Comparison of ENCODE assay signal across 1 cellular context in the genomic region with DNA sequence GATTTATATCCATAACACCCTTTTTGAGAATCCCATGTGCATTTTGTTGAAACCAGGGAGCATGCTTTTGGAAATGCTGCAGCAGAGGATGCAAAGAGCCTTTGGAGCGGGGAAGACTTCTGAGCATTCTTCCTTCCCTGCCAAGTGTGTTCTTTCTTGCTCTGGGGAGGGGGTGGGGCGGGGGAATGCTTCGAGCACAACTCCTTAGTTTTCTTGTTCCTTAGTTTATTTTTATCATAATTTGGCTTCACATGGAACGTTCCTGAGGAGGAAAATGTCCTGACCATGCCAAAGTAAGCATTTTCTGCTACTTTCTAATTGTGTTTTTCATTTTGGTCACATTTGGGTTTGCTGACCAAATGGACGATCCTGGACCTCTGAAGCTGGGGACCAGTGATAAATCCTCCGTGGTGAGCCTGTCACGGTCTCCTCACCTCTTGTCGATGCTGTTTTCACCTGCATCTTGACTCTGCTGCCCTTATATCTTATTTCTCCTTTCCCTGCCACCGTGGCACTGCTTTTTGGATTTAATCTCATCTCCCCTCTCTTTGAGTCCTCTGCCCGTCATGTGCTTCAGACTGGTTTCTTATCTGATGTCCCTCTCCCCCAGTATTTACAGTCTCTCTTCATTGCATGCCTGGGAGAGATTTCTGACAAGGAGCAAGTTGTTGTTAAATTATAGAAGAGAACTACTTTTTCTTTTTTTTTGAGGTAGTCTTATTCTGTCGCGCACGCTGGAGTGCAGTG.
TF ChIP-seq lines count a peak whose summit lies in the region.

No MANE protein-coding gene starts in this region.

TF ChIP-seq in K562, 482 proteins besides CTCF, POLR2A, EP300 and RAD21 (continued from another document):
- TF ChIP-seq, protein P1, sequence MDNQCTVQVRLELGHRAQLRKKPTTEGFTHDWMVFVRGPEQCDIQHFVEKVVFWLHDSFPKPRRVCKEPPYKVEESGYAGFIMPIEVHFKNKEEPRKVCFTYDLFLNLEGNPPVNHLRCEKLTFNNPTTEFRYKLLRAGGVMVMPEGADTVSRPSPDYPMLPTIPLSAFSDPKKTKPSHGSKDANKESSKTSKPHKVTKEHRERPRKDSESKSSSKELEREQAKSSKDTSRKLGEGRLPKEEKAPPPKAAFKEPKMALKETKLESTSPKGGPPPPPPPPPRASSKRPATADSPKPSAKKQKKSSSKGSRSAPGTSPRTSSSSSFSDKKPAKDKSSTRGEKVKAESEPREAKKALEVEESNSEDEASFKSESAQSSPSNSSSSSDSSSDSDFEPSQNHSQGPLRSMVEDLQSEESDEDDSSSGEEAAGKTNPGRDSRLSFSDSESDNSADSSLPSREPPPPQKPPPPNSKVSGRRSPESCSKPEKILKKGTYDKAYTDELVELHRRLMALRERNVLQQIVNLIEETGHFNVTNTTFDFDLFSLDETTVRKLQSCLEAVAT (IDR thresholded peaks at IDR 0.05), result no peak
- TF ChIP-seq, protein P2, sequence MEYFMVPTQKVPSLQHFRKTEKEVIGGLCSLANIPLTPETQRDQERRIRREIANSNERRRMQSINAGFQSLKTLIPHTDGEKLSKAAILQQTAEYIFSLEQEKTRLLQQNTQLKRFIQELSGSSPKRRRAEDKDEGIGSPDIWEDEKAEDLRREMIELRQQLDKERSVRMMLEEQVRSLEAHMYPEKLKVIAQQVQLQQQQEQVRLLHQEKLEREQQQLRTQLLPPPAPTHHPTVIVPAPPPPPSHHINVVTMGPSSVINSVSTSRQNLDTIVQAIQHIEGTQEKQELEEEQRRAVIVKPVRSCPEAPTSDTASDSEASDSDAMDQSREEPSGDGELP (CRISPR knock-in tag; IDR thresholded peaks at IDR 0.05; ENCODE audit: borderline replicate concordance), result no peak
- TF ChIP-seq DPF2 (IDR thresholded peaks at IDR 0.05), result peak; percentile 57
- TF ChIP-seq RAD51 (IDR thresholded peaks at IDR 0.05; ENCODE audit: borderline replicate concordance, low read depth), result 0 out of 2 replicates have a peak, but pooled peaks have one; percentile 30
- TF ChIP-seq POLR2H (tag; IDR thresholded peaks at IDR 0.05; ENCODE audit: low read depth), result no peak
- TF ChIP-seq, protein P3, sequence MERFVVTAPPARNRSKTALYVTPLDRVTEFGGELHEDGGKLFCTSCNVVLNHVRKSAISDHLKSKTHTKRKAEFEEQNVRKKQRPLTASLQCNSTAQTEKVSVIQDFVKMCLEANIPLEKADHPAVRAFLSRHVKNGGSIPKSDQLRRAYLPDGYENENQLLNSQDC (CRISPR knock-in tag; IDR thresholded peaks at IDR 0.05), result no peak
- TF ChIP-seq KAT8 (IDR thresholded peaks at IDR 0.05; ENCODE audit: low read depth), result no peak
- no peak for TF ChIP-seq NCOA2 (IDR thresholded peaks at IDR 0.05; ENCODE audit: partially characterized antibody in 2 of 2)
- TF ChIP-seq PTTG1 (tag; IDR thresholded peaks at IDR 0.05; ENCODE audit: low read depth), result no peak
- no peak for TF ChIP-seq ZNF77 (CRISPR knock-in tag; IDR thresholded peaks at IDR 0.05)
- no peak for TF ChIP-seq MXI1 (IDR thresholded peaks at IDR 0.05; ENCODE audit: low read depth, low read length)
- TF ChIP-seq STAT5B (CRISPR knock-in tag; IDR thresholded peaks at IDR 0.05), result no peak
- TF ChIP-seq, protein P4, sequence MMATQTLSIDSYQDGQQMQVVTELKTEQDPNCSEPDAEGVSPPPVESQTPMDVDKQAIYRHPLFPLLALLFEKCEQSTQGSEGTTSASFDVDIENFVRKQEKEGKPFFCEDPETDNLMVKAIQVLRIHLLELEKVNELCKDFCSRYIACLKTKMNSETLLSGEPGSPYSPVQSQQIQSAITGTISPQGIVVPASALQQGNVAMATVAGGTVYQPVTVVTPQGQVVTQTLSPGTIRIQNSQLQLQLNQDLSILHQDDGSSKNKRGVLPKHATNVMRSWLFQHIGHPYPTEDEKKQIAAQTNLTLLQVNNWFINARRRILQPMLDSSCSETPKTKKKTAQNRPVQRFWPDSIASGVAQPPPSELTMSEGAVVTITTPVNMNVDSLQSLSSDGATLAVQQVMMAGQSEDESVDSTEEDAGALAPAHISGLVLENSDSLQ (IDR thresholded peaks at IDR 0.05), result peak; percentile 75
- TF ChIP-seq, protein P5, sequence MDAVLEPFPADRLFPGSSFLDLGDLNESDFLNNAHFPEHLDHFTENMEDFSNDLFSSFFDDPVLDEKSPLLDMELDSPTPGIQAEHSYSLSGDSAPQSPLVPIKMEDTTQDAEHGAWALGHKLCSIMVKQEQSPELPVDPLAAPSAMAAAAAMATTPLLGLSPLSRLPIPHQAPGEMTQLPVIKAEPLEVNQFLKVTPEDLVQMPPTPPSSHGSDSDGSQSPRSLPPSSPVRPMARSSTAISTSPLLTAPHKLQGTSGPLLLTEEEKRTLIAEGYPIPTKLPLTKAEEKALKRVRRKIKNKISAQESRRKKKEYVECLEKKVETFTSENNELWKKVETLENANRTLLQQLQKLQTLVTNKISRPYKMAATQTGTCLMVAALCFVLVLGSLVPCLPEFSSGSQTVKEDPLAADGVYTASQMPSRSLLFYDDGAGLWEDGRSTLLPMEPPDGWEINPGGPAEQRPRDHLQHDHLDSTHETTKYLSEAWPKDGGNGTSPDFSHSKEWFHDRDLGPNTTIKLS (IDR thresholded peaks at IDR 0.05; ENCODE audit: borderline replicate concordance, low read depth), result no peak
- no peak for TF ChIP-seq RNF2 (IDR thresholded peaks at IDR 0.05)
- TF ChIP-seq SMARCA5 (IDR thresholded peaks at IDR 0.05), result no peak
- TF ChIP-seq STAG1 (CRISPR knock-in tag; IDR thresholded peaks at IDR 0.05; ENCODE audit: borderline replicate concordance), result no peak
- no peak for TF ChIP-seq SAFB (IDR thresholded peaks at IDR 0.05; ENCODE audit: borderline replicate concordance, low read depth, low read length)
- TF ChIP-seq, protein P6, sequence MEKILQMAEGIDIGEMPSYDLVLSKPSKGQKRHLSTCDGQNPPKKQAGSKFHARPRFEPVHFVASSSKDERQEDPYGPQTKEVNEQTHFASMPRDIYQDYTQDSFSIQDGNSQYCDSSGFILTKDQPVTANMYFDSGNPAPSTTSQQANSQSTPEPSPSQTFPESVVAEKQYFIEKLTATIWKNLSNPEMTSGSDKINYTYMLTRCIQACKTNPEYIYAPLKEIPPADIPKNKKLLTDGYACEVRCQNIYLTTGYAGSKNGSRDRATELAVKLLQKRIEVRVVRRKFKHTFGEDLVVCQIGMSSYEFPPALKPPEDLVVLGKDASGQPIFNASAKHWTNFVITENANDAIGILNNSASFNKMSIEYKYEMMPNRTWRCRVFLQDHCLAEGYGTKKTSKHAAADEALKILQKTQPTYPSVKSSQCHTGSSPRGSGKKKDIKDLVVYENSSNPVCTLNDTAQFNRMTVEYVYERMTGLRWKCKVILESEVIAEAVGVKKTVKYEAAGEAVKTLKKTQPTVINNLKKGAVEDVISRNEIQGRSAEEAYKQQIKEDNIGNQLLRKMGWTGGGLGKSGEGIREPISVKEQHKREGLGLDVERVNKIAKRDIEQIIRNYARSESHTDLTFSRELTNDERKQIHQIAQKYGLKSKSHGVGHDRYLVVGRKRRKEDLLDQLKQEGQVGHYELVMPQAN (IDR thresholded peaks at IDR 0.05; ENCODE audit: borderline replicate concordance), result no peak
- TF ChIP-seq, protein P7, sequence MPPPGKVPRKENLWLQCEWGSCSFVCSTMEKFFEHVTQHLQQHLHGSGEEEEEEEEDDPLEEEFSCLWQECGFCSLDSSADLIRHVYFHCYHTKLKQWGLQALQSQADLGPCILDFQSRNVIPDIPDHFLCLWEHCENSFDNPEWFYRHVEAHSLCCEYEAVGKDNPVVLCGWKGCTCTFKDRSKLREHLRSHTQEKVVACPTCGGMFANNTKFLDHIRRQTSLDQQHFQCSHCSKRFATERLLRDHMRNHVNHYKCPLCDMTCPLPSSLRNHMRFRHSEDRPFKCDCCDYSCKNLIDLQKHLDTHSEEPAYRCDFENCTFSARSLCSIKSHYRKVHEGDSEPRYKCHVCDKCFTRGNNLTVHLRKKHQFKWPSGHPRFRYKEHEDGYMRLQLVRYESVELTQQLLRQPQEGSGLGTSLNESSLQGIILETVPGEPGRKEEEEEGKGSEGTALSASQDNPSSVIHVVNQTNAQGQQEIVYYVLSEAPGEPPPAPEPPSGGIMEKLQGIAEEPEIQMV (tag; conservative IDR thresholded peaks at IDR 0.05; ENCODE audit: low read depth), result no peak
- TF ChIP-seq ZNF695 (CRISPR knock-in tag; IDR thresholded peaks at IDR 0.05), result no peak
- no peak for TF ChIP-seq CBX5 (IDR thresholded peaks at IDR 0.05; ENCODE audit: borderline replicate concordance, low read depth)
- no peak for TF ChIP-seq KLF16 (IDR thresholded peaks at IDR 0.05)
- TF ChIP-seq ASH1L (IDR thresholded peaks at IDR 0.05; ENCODE audit: borderline replicate concordance, low read depth, partially characterized antibody), result no peak
- no peak for TF ChIP-seq NR2F6 (CRISPR knock-in tag; IDR thresholded peaks at IDR 0.05)
- TF ChIP-seq ZNF717 (CRISPR knock-in tag; IDR thresholded peaks at IDR 0.05), result no peak
